ENCODE assay signal across 15 cellular contexts in genomic region chr16:71303938-71304337, GRCh38. TPM values are rescaled to one million over a fixed set of nuclear protein-coding genes. Genes with fewer than 3 reads are reported as not detected.
"Had no signal": no experiment of that assay in that cellular context is flagged by ENCODE, and none has a peak within 500 bp of the region (broad histone marks: within the 10 kb centered on the region; RNA-seq: fewer than 3 reads in every experiment).

No MANE protein-coding gene starts in this region.

- H3K27me3 ChIP-seq: ascending aorta, cardiac muscle cell, gastrocnemius medialis had no signal

- ATAC-seq: activated T-cell treated with anti-CD3 and anti-CD28 coated beads, Interleukin-2, amount 50 U/mL, for 72 hours; gastrocnemius medialis; heart right ventricle; left ventricle myocardium superior had no signal

- DNase-seq: activated CD4-positive, alpha-beta memory T cell treated with anti-CD3 and anti-CD28 coated beads for 36 hours; activated CD4-positive, alpha-beta T cell treated with anti-CD3 and anti-CD28 coated beads for 1 hour; activated CD8-positive, alpha-beta memory T cell treated with anti-CD3 and anti-CD28 coated beads, Interleukin-2, amount 50 U/mL, for 4 hours; activated T-cell treated with anti-CD3 and anti-CD28 coated beads, Interleukin-2, amount 50 U/mL, for 72 hours; gastrocnemius medialis; heart right ventricle; kidney; left ventricle myocardium superior; mesendoderm; retina; stimulated activated CD4-positive, alpha-beta T cell treated with anti-CD3 and anti-CD28 coated beads, Interleukin-4, amount 100 ng/mL, for 4 hours; T-helper 2 cell had no signal

- H3K27ac ChIP-seq: ascending aorta, cardiac muscle cell, gastrocnemius medialis, heart right ventricle, skin epidermis had no signal

- H3K4me3 Mint-ChIP-seq: activated CD4-positive, alpha-beta memory T cell treated with anti-CD3 and anti-CD28 coated beads for 36 hours; activated T-cell treated with anti-CD3 and anti-CD28 coated beads, Interleukin-2, amount 50 U/mL, for 72 hours had no signal

- H3K4me3 ChIP-seq: ascending aorta, cardiac muscle cell, gastrocnemius medialis, heart right ventricle, skin epidermis had no signal

- H3K4me1 ChIP-seq: ascending aorta, gastrocnemius medialis, heart right ventricle had no signal

- H3K9me3 ChIP-seq: ascending aorta, gastrocnemius medialis had no signal

- H3K27ac Mint-ChIP-seq: activated CD4-positive, alpha-beta memory T cell treated with anti-CD3 and anti-CD28 coated beads for 36 hours; activated T-cell treated with anti-CD3 and anti-CD28 coated beads, Interleukin-2, amount 50 U/mL, for 72 hours had no signal

- H3K36me3 ChIP-seq: ascending aorta, cardiac muscle cell, gastrocnemius medialis, heart right ventricle had no signal

- H3K36me3 Mint-ChIP-seq: activated CD4-positive, alpha-beta memory T cell treated with anti-CD3 and anti-CD28 coated beads for 36 hours had no signal

RNA-seq across cellular contexts. Expression of gene CALB2, which starts 54.6 kb away (rescaled TPM):
- total RNA-seq: activated CD4-positive, alpha-beta memory T cell treated with anti-CD3 and anti-CD28 coated beads for 36 hours; activated T-cell treated with anti-CD3 and anti-CD28 coated beads, Interleukin-2, amount 50 U/mL, for 72 hours had no signal
